Comparison of ENCODE assay signal across 15 cellular contexts in genomic region chr11:18704698-18705097, GRCh38. TPM values are rescaled to one million over a fixed set of nuclear protein-coding genes. Genes with fewer than 3 reads are reported as not detected.
A peak's percentile ranks its signal among the peaks of the same experiment; 100 is the strongest.
DNase-seq lines count a peak whose midpoint lies in the region; ATAC-seq, FAIRE-seq and TF ChIP-seq lines count a peak whose summit lies in the region.
"Had no signal": no experiment of that assay in that cellular context is flagged by ENCODE, and none has a peak within 500 bp of the region (broad histone marks: within the 10 kb centered on the region; RNA-seq: fewer than 3 reads in every experiment).

No MANE protein-coding gene starts in this region.

- H3K9me3 ChIP-seq in CD4-positive, CD25-positive, alpha-beta regulatory T cell (ENCODE audit: control insufficient read depth in 2 of 2, low read length in 2 of 2) = no peaks in the 10 kb centered on the region
- no peaks in the 10 kb centered on the region for H3K9me3 ChIP-seq in astrocyte (ENCODE audit: insufficient read depth, low read depth, low read length)
- H3K9me3 ChIP-seq: neutrophil, SJSA1 had no signal

- in situ Hi-C loops in G401 (cut with HindIII; ENCODE audit: low sequenced_read_pairs) = no loop called here

- no peak overlapping the region for H2BK15ac ChIP-seq in mesendoderm (replicated peaks; ENCODE audit: low read depth)

- H3K9ac ChIP-seq in astrocyte (ENCODE audit: low read length) (no peak overlapping the region), mesendoderm (ENCODE audit: low read length) (no peak overlapping the region)

- no peak overlapping the region for H3K4me3 ChIP-seq in CD4-positive, CD25-positive, alpha-beta regulatory T cell (ENCODE audit: low read depth, low read length)
- H3K4me3 ChIP-seq in astrocyte (ENCODE audit: insufficient read depth, low read depth, low read length) (no peak overlapping the region), mesendoderm (ENCODE audit: low read length) (no peak overlapping the region)
- H3K4me3 ChIP-seq: SJSA1 had no signal

- no peak overlapping the region for H2BK120ac ChIP-seq in mesendoderm (ENCODE audit: low read depth, low read length)

- H4K5ac ChIP-seq in mesendoderm (ENCODE audit: low read length) = no peak overlapping the region

- H3K27me3 Mint-ChIP-seq in CD4-positive, CD25-positive, alpha-beta regulatory T cell = peaks cover 26% of the 10 kb centered on the region
- H3K27me3 Mint-ChIP-seq in astrocyte (ENCODE audit: low read depth, unreplicated experiment) = peaks cover 54% of the 10 kb centered on the region

- no peaks in the 10 kb centered on the region for H3K79me1 ChIP-seq in mesendoderm (ENCODE audit: low read length)

- peaks cover 19% of the 10 kb centered on the region for H3K4me1 ChIP-seq in CD4-positive, CD25-positive, alpha-beta regulatory T cell (ENCODE audit: control insufficient read depth, insufficient read depth, low read length, poor library complexity, severe bottlenecking)
- H3K4me1 ChIP-seq in astrocyte (ENCODE audit: insufficient read depth, low read length) = peaks cover 6% of the 10 kb centered on the region
- no peaks in the 10 kb centered on the region for H3K4me1 ChIP-seq in mesendoderm (ENCODE audit: control insufficient read depth, low read depth, low read length)

- no peak for ATAC-seq in CD4-positive, CD25-positive, alpha-beta regulatory T cell (ENCODE audit: low read depth in 2 of 2)
- ATAC-seq in HG02981 (IDR thresholded peaks at IDR 0.05; ENCODE audit: unreplicated experiment) = no peak
- no peak for ATAC-seq in GM19328 (IDR thresholded peaks at IDR 0.05; ENCODE audit: unreplicated experiment)
- ATAC-seq in HG03196 (IDR thresholded peaks at IDR 0.05; ENCODE audit: unreplicated experiment) = no peak
- ATAC-seq: activated CD8-positive, alpha-beta T cell treated with anti-CD3 and anti-CD28 coated beads, Interleukin-2, amount 10 ng/mL, durations not matched to agents 7 days and 5 days; HepG2 had no signal

- H3K4me3 Mint-ChIP-seq in CD4-positive, CD25-positive, alpha-beta regulatory T cell = peak overlapping the region; percentile 65 to 81 (median 80)
- peak overlapping the region; percentile 10 for H3K4me3 Mint-ChIP-seq in astrocyte (ENCODE audit: unreplicated experiment)
- H3K4me3 Mint-ChIP-seq: activated CD8-positive, alpha-beta T cell treated with anti-CD3 and anti-CD28 coated beads, Interleukin-2, amount 10 ng/mL, durations not matched to agents 7 days and 5 days had no signal

- H3K36me3 Mint-ChIP-seq in CD4-positive, CD25-positive, alpha-beta regulatory T cell = no peaks in the 10 kb centered on the region
- peaks cover 12% of the 10 kb centered on the region for H3K36me3 Mint-ChIP-seq in astrocyte (ENCODE audit: low read depth, unreplicated experiment)

- H4K8ac ChIP-seq in mesendoderm (ENCODE audit: low read depth, low read length) = no peak overlapping the region

- no CpG with 5 or more reads among the region's 1 CpG for WGBS in mesendoderm (ENCODE audit: extremely low coverage, insufficient coverage, low lambda C conversion rate)

- no peak overlapping the region for H3K18ac ChIP-seq in mesendoderm (ENCODE audit: low read length)

- peak overlapping the region in 2 of 3 donors; percentile 44 to 61 for H3K27ac Mint-ChIP-seq in CD4-positive, CD25-positive, alpha-beta regulatory T cell
- H3K27ac Mint-ChIP-seq in astrocyte (ENCODE audit: unreplicated experiment) = no peak overlapping the region
- H3K27ac Mint-ChIP-seq: activated CD8-positive, alpha-beta T cell treated with anti-CD3 and anti-CD28 coated beads, Interleukin-2, amount 10 ng/mL, durations not matched to agents 7 days and 5 days; H9 had no signal

- no peak for FAIRE-seq in astrocyte (lab: Jason Lieb, UNC)
- FAIRE-seq: HepG2 had no signal

- H3K27ac ChIP-seq in CD4-positive, CD25-positive, alpha-beta regulatory T cell (ENCODE audit: insufficient read depth, low read length, poor library complexity, severe bottlenecking) = no peak overlapping the region
- H3K27ac ChIP-seq in astrocyte (ENCODE audit: low read depth, low read length) (no peak overlapping the region), mesendoderm (ENCODE audit: low read depth, low read length) (no peak overlapping the region)
- H3K27ac ChIP-seq: neutrophil, SJSA1 had no signal

- no peak overlapping the region for H2BK5ac ChIP-seq in mesendoderm (ENCODE audit: low read length)

- no peak overlapping the region for H3K4ac ChIP-seq in mesendoderm (ENCODE audit: low read depth, low read length)

- no peaks in the 10 kb centered on the region for H3K27me3 ChIP-seq in CD4-positive, CD25-positive, alpha-beta regulatory T cell (ENCODE audit: control insufficient read depth, insufficient read depth, low read length)
- H3K27me3 ChIP-seq in astrocyte (ENCODE audit: insufficient read depth, low read length) (peaks cover 20% of the 10 kb centered on the region), mesendoderm (ENCODE audit: insufficient read depth, low read length, poor library complexity) (no peaks in the 10 kb centered on the region)
- H3K27me3 ChIP-seq: SJSA1 had no signal

- no peaks in the 10 kb centered on the region for H3K9me3 Mint-ChIP-seq in CD4-positive, CD25-positive, alpha-beta regulatory T cell
- H3K9me3 Mint-ChIP-seq in astrocyte (ENCODE audit: unreplicated experiment) = no peaks in the 10 kb centered on the region
- H3K9me3 Mint-ChIP-seq: H9 had no signal

- H3K36me3 ChIP-seq in CD4-positive, CD25-positive, alpha-beta regulatory T cell (ENCODE audit: control insufficient read depth, insufficient read depth, low read length) = no peaks in the 10 kb centered on the region
- no peaks in the 10 kb centered on the region for H3K36me3 ChIP-seq in astrocyte (ENCODE audit: insufficient read depth, low read length)
- H3K36me3 ChIP-seq in mesendoderm (ENCODE audit: control insufficient read depth, insufficient read depth, low read length) = no peaks in the 10 kb centered on the region
- H3K36me3 ChIP-seq: neutrophil, SJSA1 had no signal

- TF ChIP-seq CTCF in astrocyte (IDR thresholded peaks at IDR 0.05; ENCODE audit: insufficient read depth, low read depth, low read length) = no peak

- H3K4me2 ChIP-seq in astrocyte (ENCODE audit: low read length) (no peak overlapping the region), mesendoderm (ENCODE audit: low read length) (no peak overlapping the region)

- peaks cover 0 to 36% (median 9%) of the 10 kb centered on the region in 4 donors for H3K4me1 Mint-ChIP-seq in CD4-positive, CD25-positive, alpha-beta regulatory T cell
- peaks cover 12% of the 10 kb centered on the region for H3K4me1 Mint-ChIP-seq in astrocyte (ENCODE audit: low read depth, unreplicated experiment)

- no peak overlapping the region for H3K56ac ChIP-seq in mesendoderm (ENCODE audit: low read length)

- no peaks in the 10 kb centered on the region for H3K79me2 ChIP-seq in astrocyte (ENCODE audit: insufficient read depth, low read length)
- no peaks in the 10 kb centered on the region for H3K79me2 ChIP-seq in mesendoderm (ENCODE audit: control insufficient read depth, insufficient read depth, low read length)

- no peak overlapping the region for H3K23ac ChIP-seq in mesendoderm (ENCODE audit: low read length)

- H4K20me1 ChIP-seq in astrocyte (ENCODE audit: insufficient read depth, low read length) = no peaks in the 10 kb centered on the region

- H2AK5ac ChIP-seq in mesendoderm (ENCODE audit: low read length) = no peak overlapping the region

- no peak overlapping the region for H2AFZ ChIP-seq in astrocyte (ENCODE audit: low read depth, low read length)

- DNase-seq in CD4-positive, CD25-positive, alpha-beta regulatory T cell = no peak
- DNase-seq in G401 (ENCODE audit: low spot score) = peak; percentile 30
- DNase-seq in astrocyte (ENCODE audit: low read depth) = no peak
- DNase-seq in mesendoderm = peak; percentile 55
- no peak for DNase-seq in SK-N-DZ (ENCODE audit: low spot score)
- DNase-seq: activated CD8-positive, alpha-beta T cell treated with anti-CD3 and anti-CD28 coated beads, Interleukin-2, amount 10 ng/mL, durations not matched to agents 7 days and 5 days; H9; NCI-H226 had no signal

RNA-seq across cellular contexts. Expression of gene TMEM86A, which starts 6.1 kb away (rescaled TPM):
- 4.8 TPM for total RNA-seq in CD4-positive, CD25-positive, alpha-beta regulatory T cell
- polyA plus RNA-seq in CD4-positive, CD25-positive, alpha-beta regulatory T cell = 1 to 10 TPM in 3 of 4 donors, under 1 TPM in 1; 1.00 to 2.2 (median 1.2) TPM
- 0.34 and 0.55 TPM in 2 replicates for total RNA-seq in G401 (2014; rRNA removed; shearing (Covaris generic))
- total RNA-seq in astrocyte = 4.0 and 5.3 TPM in 2 replicates
- polyA plus RNA-seq in mesendoderm (2013, experiment 1 of 2) = 0.58 TPM
- 0.71 TPM for polyA plus RNA-seq in mesendoderm (2013, experiment 2 of 2)
- 2.8 and 3.1 TPM in 2 replicates for polyA plus RNA-seq in SK-N-DZ (2014; cell fraction: cytosol; rRNA removed)
- polyA plus RNA-seq in SK-N-DZ (2014; cell fraction: nucleus; rRNA removed) = 1.8 and 3.8 TPM in 2 replicates

RNA-seq across cellular contexts. Expression of gene IGSF22, which starts 21.3 kb away (rescaled TPM):
- 2.1 TPM for total RNA-seq in CD4-positive, CD25-positive, alpha-beta regulatory T cell
- polyA plus RNA-seq in CD4-positive, CD25-positive, alpha-beta regulatory T cell = 1 to 10 TPM; 2.4 to 6.2 (median 3.4) TPM
- total RNA-seq in G401 (2014; rRNA removed; shearing (Covaris generic)) = not detected in 2 replicates
- total RNA-seq in astrocyte = 0.05 TPM in 1 of 2 replicates, not detected in the other
- polyA plus RNA-seq in mesendoderm (2013, experiment 1 of 2) = 0.07 TPM
- 0.07 TPM for polyA plus RNA-seq in mesendoderm (2013, experiment 2 of 2)
- 0.03 and 0.05 TPM in 2 replicates for polyA plus RNA-seq in SK-N-DZ (2014; cell fraction: cytosol; rRNA removed)
- 0.10 and 0.37 TPM in 2 replicates for polyA plus RNA-seq in SK-N-DZ (2014; cell fraction: nucleus; rRNA removed)
- total RNA-seq: activated CD8-positive, alpha-beta T cell treated with anti-CD3 and anti-CD28 coated beads, Interleukin-2, amount 10 ng/mL, durations not matched to agents 7 days and 5 days; HepG2; liver; SJSA1 had no signal
- polyA plus RNA-seq: HepG2 had no signal

Comparison
In these comparisons a context has a peak if more than half of its experiments do, and no peak if none do; other contexts are left out.
1. DNase-seq: peak in G401 (single experiment) and mesendoderm (single experiment); none in CD4-positive, CD25-positive, alpha-beta regulatory T cell (0 of 3), astrocyte (single experiment) and SK-N-DZ (single experiment).